In the genomic region with DNA sequence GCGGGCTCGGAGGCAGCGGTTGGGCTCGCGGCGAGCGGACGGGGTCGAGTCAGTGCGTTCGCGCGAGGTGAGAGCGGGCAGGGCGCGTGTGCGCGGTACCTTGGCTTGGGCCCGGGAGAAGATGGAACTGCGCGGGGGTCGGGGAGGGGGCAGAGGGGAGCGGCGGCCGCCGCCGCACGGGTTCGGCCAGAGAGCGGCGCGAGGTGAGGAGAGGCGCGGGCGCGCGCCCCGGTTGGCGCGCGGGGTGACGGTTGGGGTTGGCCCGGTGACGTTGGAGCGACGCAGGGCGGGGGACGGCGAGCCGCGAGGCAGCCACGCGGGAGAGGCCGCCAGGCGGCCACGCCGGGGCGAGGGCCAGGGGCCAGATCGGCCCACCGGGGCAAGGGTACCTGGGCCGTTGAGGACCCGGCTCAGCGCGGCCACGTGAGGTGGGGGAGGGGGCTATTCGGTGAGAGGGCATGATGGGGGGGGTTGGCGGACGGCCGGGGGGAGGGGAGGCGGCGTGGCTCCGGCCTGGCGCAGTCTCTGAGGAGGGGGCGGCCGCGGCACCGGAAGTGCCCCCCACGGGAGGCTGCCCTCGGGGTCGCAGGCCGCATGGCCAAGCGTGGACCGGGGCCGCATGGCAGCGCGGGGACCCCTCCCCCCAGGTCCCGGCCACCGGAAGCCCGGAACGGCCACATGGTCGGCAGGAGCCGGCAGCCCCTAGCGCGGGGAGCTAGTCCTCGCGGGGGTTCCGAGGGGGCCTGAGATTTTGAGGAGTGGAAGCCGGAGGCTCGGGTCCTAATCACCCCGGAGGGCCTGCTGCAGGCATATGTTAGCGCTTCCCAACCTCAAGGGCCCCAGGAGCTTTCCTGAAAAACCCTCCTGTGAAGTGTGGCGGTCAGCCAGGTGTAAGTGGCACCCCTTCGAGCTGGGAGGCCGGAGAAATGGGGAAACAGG, we compare ENCODE assay signal across 2 cellular contexts.
TF ChIP-seq lines count a peak whose summit lies in the region.

No MANE protein-coding gene starts in this region.

TF ChIP-seq in IMR-90, 13 proteins besides CTCF, POLR2A, EP300 and RAD21:
- TF ChIP-seq MAZ (IDR thresholded peaks at IDR 0.05; ENCODE audit: borderline replicate concordance, low read depth, low read length) (peak; percentile 6; the same call in 1 of the 2 replicates), MXI1 (IDR thresholded peaks at IDR 0.05; ENCODE audit: borderline replicate concordance, low read depth, low read length) (peak; percentile 71), CEBPB (IDR thresholded peaks at IDR 0.05; ENCODE audit: low read depth, low read length) (no peak)

TF ChIP-seq in H1, 55 proteins besides CTCF, POLR2A, EP300 and RAD21:
- TF ChIP-seq, protein P1, sequence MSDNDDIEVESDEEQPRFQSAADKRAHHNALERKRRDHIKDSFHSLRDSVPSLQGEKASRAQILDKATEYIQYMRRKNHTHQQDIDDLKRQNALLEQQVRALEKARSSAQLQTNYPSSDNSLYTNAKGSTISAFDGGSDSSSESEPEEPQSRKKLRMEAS (IDR thresholded peaks at IDR 0.05) = peak; percentile 98
- TF ChIP-seq SAP30 (IDR thresholded peaks at IDR 0.05; ENCODE audit: insufficient read depth, insufficient replicate concordance, low read length) (peak; percentile 94), TEAD4 (IDR thresholded peaks at IDR 0.05; ENCODE audit: low read depth, low read length) (no peak), TAF1 (IDR thresholded peaks at IDR 0.05; ENCODE audit: low read depth, low read length) (peak; percentile 26), KDM4A (IDR thresholded peaks at IDR 0.05; ENCODE audit: low read depth, low read length, severe bottlenecking) (peak; percentile 25), ASH2L (IDR thresholded peaks at IDR 0.05; ENCODE audit: low read length) (no peak), TAF7 (optimal IDR thresholded peaks at IDR 0.05; ENCODE audit: borderline replicate concordance, low read depth, low read length) (peak; percentile 4), CREB1 (IDR thresholded peaks at IDR 0.05) (peak; percentile 76), BCL11A (IDR thresholded peaks at IDR 0.05; ENCODE audit: low read depth in 2 of 2, low read length in 2 of 2) (no peak), GTF2F1 (IDR thresholded peaks at IDR 0.05; ENCODE audit: borderline replicate concordance, low read depth, low read length) (no peak), SIN3A (conservative IDR thresholded peaks at IDR 0.05 in 1 of 2, IDR thresholded peaks at IDR 0.05 in 1 of 2; ENCODE audit: low read depth in 1 of 2, low read length in 2 of 2) (0 out of 4 replicates have a peak, but pooled peaks have one; percentile 4 to 15), POLR2AphosphoS5 (IDR thresholded peaks at IDR 0.05; ENCODE audit: low read depth, low read length) (peak; percentile 14; the same call in 1 of the 2 replicates), PHF8 (conservative IDR thresholded peaks at IDR 0.05; ENCODE audit: low read depth, low read length) (peak; percentile 49), JUND (IDR thresholded peaks at IDR 0.05; ENCODE audit: low read length) (no peak), KDM5A (IDR thresholded peaks at IDR 0.05; ENCODE audit: low read length) (no peak), YY1 (IDR thresholded peaks at IDR 0.05; ENCODE audit: low read depth, low read length) (no peak), TCF12 (IDR thresholded peaks at IDR 0.05; ENCODE audit: low read depth, low read length) (no peak), EGR1 (IDR thresholded peaks at IDR 0.05; ENCODE audit: borderline replicate concordance, low read depth, low read length) (no peak)
- TF ChIP-seq, protein P2, sequence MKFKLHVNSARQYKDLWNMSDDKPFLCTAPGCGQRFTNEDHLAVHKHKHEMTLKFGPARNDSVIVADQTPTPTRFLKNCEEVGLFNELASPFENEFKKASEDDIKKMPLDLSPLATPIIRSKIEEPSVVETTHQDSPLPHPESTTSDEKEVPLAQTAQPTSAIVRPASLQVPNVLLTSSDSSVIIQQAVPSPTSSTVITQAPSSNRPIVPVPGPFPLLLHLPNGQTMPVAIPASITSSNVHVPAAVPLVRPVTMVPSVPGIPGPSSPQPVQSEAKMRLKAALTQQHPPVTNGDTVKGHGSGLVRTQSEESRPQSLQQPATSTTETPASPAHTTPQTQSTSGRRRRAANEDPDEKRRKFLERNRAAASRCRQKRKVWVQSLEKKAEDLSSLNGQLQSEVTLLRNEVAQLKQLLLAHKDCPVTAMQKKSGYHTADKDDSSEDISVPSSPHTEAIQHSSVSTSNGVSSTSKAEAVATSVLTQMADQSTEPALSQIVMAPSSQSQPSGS (IDR thresholded peaks at IDR 0.05; ENCODE audit: low read length) = no peak
